ENCODE assay signal across 25 cellular contexts in genomic region chr22:38442967-38443674, GRCh38. TPM values are rescaled to one million over a fixed set of nuclear protein-coding genes. Genes with fewer than 3 reads are reported as not detected.
DNase-seq lines count a peak whose midpoint lies in the region; ATAC-seq and TF ChIP-seq lines count a peak whose summit lies in the region.
"Had no signal": no experiment of that assay in that cellular context is flagged by ENCODE, and none has a peak within 500 bp of the region (broad histone marks: within the 10 kb centered on the region; RNA-seq: fewer than 3 reads in every experiment).

No MANE protein-coding gene starts in this region.

- H3K4me3 ChIP-seq in dorsolateral prefrontal cortex (no peak overlapping the region), right atrium auricular region (no peak overlapping the region)
- H3K4me3 ChIP-seq: body of pancreas, hepatocyte, upper lobe of left lung had no signal

- TF ChIP-seq CTCF in dorsolateral prefrontal cortex (IDR thresholded peaks at IDR 0.05 in 54 of 56, conservative IDR thresholded peaks at IDR 0.05 in 2 of 56; ENCODE audit: low read depth in 1 of 56, partially characterized antibody in 56 of 56) (no peak), right atrium auricular region (IDR thresholded peaks at IDR 0.05) (no peak)

- H3K9me3 Mint-ChIP-seq in stimulated activated effector memory CD8-positive, alpha-beta T cell treated with anti-CD3 and anti-CD28 coated beads, Interleukin-12 subunit alpha, Interleukin-12 subunit beta, amount 100 ng/mL, for 72 hours, result no peaks in the 10 kb centered on the region
- H3K9me3 Mint-ChIP-seq in immature natural killer cell, result no peaks in the 10 kb centered on the region
- H3K9me3 Mint-ChIP-seq: activated CD4-positive, alpha-beta memory T cell treated with anti-CD3 and anti-CD28 coated beads, Interleukin-2, amount 10 ng/mL, durations not matched to agents 7 days and 5 days; activated naive CD8-positive, alpha-beta T cell treated with anti-CD3 and anti-CD28 coated beads, Interleukin-2, amount 10 ng/mL, durations not matched to agents 7 days and 5 days; CD8-positive, alpha-beta T cell had no signal

- no peaks in the 10 kb centered on the region for H3K36me3 Mint-ChIP-seq in stimulated activated effector memory CD8-positive, alpha-beta T cell treated with anti-CD3 and anti-CD28 coated beads, Interleukin-12 subunit alpha, Interleukin-12 subunit beta, amount 100 ng/mL, for 72 hours
- no peaks in the 10 kb centered on the region for H3K36me3 Mint-ChIP-seq in immature natural killer cell
- H3K36me3 Mint-ChIP-seq: activated naive CD8-positive, alpha-beta T cell treated with anti-CD3 and anti-CD28 coated beads, Interleukin-2, amount 10 ng/mL, durations not matched to agents 7 days and 5 days; CD8-positive, alpha-beta T cell had no signal

- H3K27me3 ChIP-seq in dorsolateral prefrontal cortex, result no peaks in the 10 kb centered on the region
- H3K27me3 ChIP-seq in right atrium auricular region, result no peaks in the 10 kb centered on the region
- H3K27me3 ChIP-seq: body of pancreas, hepatocyte, upper lobe of left lung had no signal

- peaks cover 2 to 11% (median 2%) of the 10 kb centered on the region in 3 donors for H3K27me3 Mint-ChIP-seq in immature natural killer cell (ENCODE audit: low read depth in 3 of 3)

- intact Hi-C loops in dorsolateral prefrontal cortex (cut with DNase I), result no loop called here

- ATAC-seq in stimulated activated effector memory CD8-positive, alpha-beta T cell treated with anti-CD3 and anti-CD28 coated beads, Interleukin-12 subunit alpha, Interleukin-12 subunit beta, amount 100 ng/mL, for 72 hours, result peak; percentile 22
- ATAC-seq: body of pancreas; CD8-positive, alpha-beta T cell had no signal

- no peak overlapping the region for H3K27ac Mint-ChIP-seq in stimulated activated effector memory CD8-positive, alpha-beta T cell treated with anti-CD3 and anti-CD28 coated beads, Interleukin-12 subunit alpha, Interleukin-12 subunit beta, amount 100 ng/mL, for 72 hours
- H3K27ac Mint-ChIP-seq in immature natural killer cell, result peak overlapping the region in 1 of 6 donors; percentile 21
- H3K27ac Mint-ChIP-seq: activated CD4-positive, alpha-beta memory T cell treated with anti-CD3 and anti-CD28 coated beads, Interleukin-2, amount 10 ng/mL, durations not matched to agents 7 days and 5 days; activated naive CD8-positive, alpha-beta T cell treated with anti-CD3 and anti-CD28 coated beads, Interleukin-2, amount 10 ng/mL, durations not matched to agents 7 days and 5 days; CD8-positive, alpha-beta T cell; progenitor cell of endocrine pancreas had no signal

- H3K36me3 ChIP-seq in right atrium auricular region, result no peaks in the 10 kb centered on the region
- H3K36me3 ChIP-seq: upper lobe of left lung had no signal

- peak; percentile 18 for DNase-seq in DMS53 (lab: John Stamatoyannopoulos, UW)
- no peak for DNase-seq in DMS53 treated with DMSO at 0.1 percent for 48 hours (lab: John Stamatoyannopoulos, UW; ENCODE audit: unreplicated experiment)
- no peak for DNase-seq in dorsolateral prefrontal cortex
- DNase-seq in right atrium auricular region (ENCODE audit: low spot score), result no peak
- DNase-seq in stimulated activated effector memory CD8-positive, alpha-beta T cell treated with anti-CD3 and anti-CD28 coated beads, Interleukin-12 subunit alpha, Interleukin-12 subunit beta, amount 100 ng/mL, for 72 hours (ENCODE audit: low spot score in 2 of 2), result no peak
- DNase-seq in H4 (ENCODE audit: low spot score), result no peak
- no peak for DNase-seq in GM03348 (ENCODE audit: low spot score)
- DNase-seq in immature natural killer cell, result no peak
- DNase-seq: activated CD4-positive, alpha-beta memory T cell treated with anti-CD3 and anti-CD28 coated beads, Interleukin-2, amount 10 ng/mL, durations not matched to agents 7 days and 5 days; activated CD4-positive, CD25-positive, alpha-beta regulatory T cell treated with anti-CD3 and anti-CD28 coated beads, Interleukin-2, amount 50 U/mL, for 72 hours; activated naive CD8-positive, alpha-beta T cell treated with anti-CD3 and anti-CD28 coated beads, Interleukin-2, amount 10 ng/mL, durations not matched to agents 7 days and 5 days; body of pancreas; CD8-positive, alpha-beta T cell; DMS79; effector CD8-positive, alpha-beta T cell; NCI-H1105; NCI-H2029 treated with DMSO at 0.1 percent for 48 hours; SIG-M5; upper lobe of left lung had no signal

- H3K9me3 ChIP-seq in right atrium auricular region, result no peaks in the 10 kb centered on the region
- H3K9me3 ChIP-seq: body of pancreas, upper lobe of left lung had no signal

- H3K27ac ChIP-seq in dorsolateral prefrontal cortex, result peak overlapping the region in 46 of 59 donors; percentile 9 to 77 (median 57)
- peak overlapping the region; percentile 66 to 70 for H3K27ac ChIP-seq in right atrium auricular region
- H3K27ac ChIP-seq: 22Rv1, body of pancreas, hepatocyte, HL-60, upper lobe of left lung had no signal

- H3K4me3 Mint-ChIP-seq in stimulated activated effector memory CD8-positive, alpha-beta T cell treated with anti-CD3 and anti-CD28 coated beads, Interleukin-12 subunit alpha, Interleukin-12 subunit beta, amount 100 ng/mL, for 72 hours, result no peak overlapping the region
- H3K4me3 Mint-ChIP-seq in immature natural killer cell, result no peak overlapping the region
- H3K4me3 Mint-ChIP-seq: activated CD4-positive, alpha-beta memory T cell treated with anti-CD3 and anti-CD28 coated beads, Interleukin-2, amount 10 ng/mL, durations not matched to agents 7 days and 5 days; activated naive CD8-positive, alpha-beta T cell treated with anti-CD3 and anti-CD28 coated beads, Interleukin-2, amount 10 ng/mL, durations not matched to agents 7 days and 5 days; CD8-positive, alpha-beta T cell had no signal

- H3K4me1 ChIP-seq in right atrium auricular region, result peaks cover 0 to 7% of the 10 kb centered on the region in 2 donors
- H3K4me1 ChIP-seq: body of pancreas, upper lobe of left lung had no signal

- H3K4me1 Mint-ChIP-seq in stimulated activated effector memory CD8-positive, alpha-beta T cell treated with anti-CD3 and anti-CD28 coated beads, Interleukin-12 subunit alpha, Interleukin-12 subunit beta, amount 100 ng/mL, for 72 hours, result no peaks in the 10 kb centered on the region
- no peaks in the 10 kb centered on the region for H3K4me1 Mint-ChIP-seq in immature natural killer cell
- H3K4me1 Mint-ChIP-seq: activated CD4-positive, alpha-beta memory T cell treated with anti-CD3 and anti-CD28 coated beads, Interleukin-2, amount 10 ng/mL, durations not matched to agents 7 days and 5 days; activated naive CD8-positive, alpha-beta T cell treated with anti-CD3 and anti-CD28 coated beads, Interleukin-2, amount 10 ng/mL, durations not matched to agents 7 days and 5 days had no signal

RNA-seq across cellular contexts. Expression of gene KCNJ4, which starts 11.9 kb away (rescaled TPM):
- 100 to 1,000 TPM in 35 of 120 experiments, 10 to 100 TPM in 85; 21.0 to 129 (median 87.1) TPM for total RNA-seq in dorsolateral prefrontal cortex
- total RNA-seq in right atrium auricular region, result 10 to 100 TPM in 1 of 2 donors, 1 to 10 TPM in 1; 7.0 to 36.7 TPM
- total RNA-seq in H4 (2014; rRNA removed; shearing (Covaris generic)), result 0.60 and 1.1 TPM in 2 replicates
- polyA plus RNA-seq in immature natural killer cell, result not detected
- total RNA-seq: activated CD4-positive, alpha-beta memory T cell treated with anti-CD3 and anti-CD28 coated beads, Interleukin-2, amount 10 ng/mL, durations not matched to agents 7 days and 5 days; activated naive CD8-positive, alpha-beta T cell treated with anti-CD3 and anti-CD28 coated beads, Interleukin-2, amount 10 ng/mL, durations not matched to agents 7 days and 5 days; body of pancreas; CD8-positive, alpha-beta T cell; epithelial cell of proximal tubule; fibroblast of villous mesenchyme; upper lobe of left lung had no signal

RNA-seq across cellular contexts. Expression of gene KDELR3, which starts 24.8 kb away (rescaled TPM):
- total RNA-seq in dorsolateral prefrontal cortex (1 to 10 TPM in 88 of 120 experiments, under 1 TPM in 30, not detected in 2; 0.35 to 4.3 (median 1.4) TPM), right atrium auricular region (1 to 10 TPM; 8.0 to 9.2 TPM)
- 52.2 and 72.8 TPM in 2 replicates for total RNA-seq in H4 (2014; rRNA removed; shearing (Covaris generic))
- polyA plus RNA-seq in immature natural killer cell, result under 1 TPM in 1 of 3 donors, not detected in 2; 0.56 TPM
- total RNA-seq: CD8-positive, alpha-beta T cell had no signal
